In the genomic region with DNA sequence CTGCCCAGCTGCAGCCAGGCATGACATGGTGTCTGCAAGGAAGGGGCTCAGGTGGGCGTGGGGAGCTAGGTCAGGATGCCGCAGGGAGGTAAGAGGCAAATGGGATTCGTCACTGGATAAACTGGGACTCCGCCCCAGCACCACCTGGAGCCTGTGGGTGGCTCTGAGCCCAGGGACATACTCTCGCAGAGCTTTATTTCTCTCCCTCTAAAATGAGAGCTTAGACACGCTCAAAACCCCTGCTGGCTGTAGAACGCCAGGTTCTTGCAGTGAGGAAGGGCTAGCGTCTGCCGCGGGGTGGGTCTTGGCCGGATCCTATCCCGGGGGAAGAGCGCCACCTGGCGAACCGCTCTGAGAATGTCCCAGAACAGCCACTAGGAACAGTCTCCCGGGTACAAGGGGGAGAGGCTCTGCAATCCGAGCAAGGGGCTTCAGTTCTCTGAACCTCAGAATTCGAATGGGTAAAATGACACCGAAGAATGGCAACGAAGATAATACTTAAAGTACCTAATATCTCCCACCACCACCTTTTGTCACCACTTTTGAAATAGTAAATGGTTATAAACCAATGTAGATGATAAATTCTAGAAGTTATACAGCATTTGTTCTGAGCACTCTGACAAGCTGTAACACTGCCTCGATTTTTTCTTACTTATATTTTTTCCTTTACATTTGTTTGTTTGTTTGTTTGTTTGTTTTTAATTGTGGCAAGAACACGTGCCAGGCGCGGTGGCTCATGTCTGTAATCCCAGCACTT, we compare ENCODE assay signal across 9 cellular contexts. TPM values are rescaled to one million over a fixed set of nuclear protein-coding genes. Genes with fewer than 3 reads are reported as not detected.
DNase-seq lines count a peak whose midpoint lies in the region; ATAC-seq and TF ChIP-seq lines count a peak whose summit lies in the region.
"Had no signal": no experiment of that assay in that cellular context is flagged by ENCODE, and none has a peak within 500 bp of the region (broad histone marks: within the 10 kb centered on the region; RNA-seq: fewer than 3 reads in every experiment).

No MANE protein-coding gene starts in this region.

- peak; percentile 94 for TF ChIP-seq CTCF in PC-9 (conservative IDR thresholded peaks at IDR 0.05)

- peaks cover 0 to 5% (median 0%) of the 10 kb centered on the region in 8 donors for H3K9me3 Mint-ChIP-seq in CD4-positive, alpha-beta memory T cell
- peaks cover 0 to 5% (median 2%) of the 10 kb centered on the region in 7 donors for H3K9me3 Mint-ChIP-seq in naive B cell
- H3K9me3 Mint-ChIP-seq: dendritic cell treated with granulocyte-macrophage colony-stimulating factor and Interleukin-4, amounts not matched to agents 40 ng/mL and 50 ng/mL, for 4 days had no signal

- H3K4me1 Mint-ChIP-seq in CD4-positive, alpha-beta memory T cell: peaks cover 4 to 8% (median 5%) of the 10 kb centered on the region in 4 donors
- H3K4me1 Mint-ChIP-seq in naive B cell: peaks cover 3 to 8% (median 8%) of the 10 kb centered on the region in 3 donors

- H3K9me3 ChIP-seq in CD4-positive, alpha-beta memory T cell (ENCODE audit: control insufficient read depth in 1 of 2, low read length in 2 of 2): no peaks in the 10 kb centered on the region
- H3K9me3 ChIP-seq in HUES64 (ENCODE audit: insufficient read depth, low read depth, low read length): no peaks in the 10 kb centered on the region
- H3K9me3 ChIP-seq in PC-9 (ENCODE audit: insufficient read depth, low read depth): no peaks in the 10 kb centered on the region

- H3K27ac Mint-ChIP-seq in CD4-positive, alpha-beta memory T cell: no peak overlapping the region
- peak overlapping the region in 2 of 6 donors; percentile 12 to 39 for H3K27ac Mint-ChIP-seq in naive B cell
- H3K27ac Mint-ChIP-seq: dendritic cell treated with granulocyte-macrophage colony-stimulating factor and Interleukin-4, amounts not matched to agents 40 ng/mL and 50 ng/mL, for 4 days had no signal

- H3F3A ChIP-seq in PC-9 (ENCODE audit: insufficient read depth, low read depth): no peaks in the 10 kb centered on the region

- H3K4me3 Mint-ChIP-seq in CD4-positive, alpha-beta memory T cell: peak overlapping the region in 6 of 8 donors; percentile 47 to 74 (median 56)
- peak overlapping the region in 2 of 8 donors; percentile 24 to 45 for H3K4me3 Mint-ChIP-seq in naive B cell
- H3K4me3 Mint-ChIP-seq: dendritic cell treated with granulocyte-macrophage colony-stimulating factor and Interleukin-4, amounts not matched to agents 40 ng/mL and 50 ng/mL, for 4 days had no signal

- no peaks in the 10 kb centered on the region for H3K9me2 ChIP-seq in PC-9 (ENCODE audit: insufficient read depth)

- intact Hi-C loops in CD4-positive, alpha-beta memory T cell (cut with micrococcal nuclease): loop anchor here (1.0 to 2.0 kb wide), 3 partner anchors 54 to 331 kb away; a partner anchor contains a TSS
- intact Hi-C loops in PC-9 (cut with micrococcal nuclease; ENCODE audit: unreplicated experiment): loop anchor here (1.0 to 5.0 kb wide), 8 partner anchors 49 to 639 kb away; no protein-coding TSS in a partner anchor

- H3K4me3 ChIP-seq in CD4-positive, alpha-beta memory T cell (ENCODE audit: low read length in 2 of 2): no peak overlapping the region
- peak overlapping the region; percentile 55 for H3K4me3 ChIP-seq in HUES64 (ENCODE audit: low read length)
- H3K4me3 ChIP-seq in PC-9: no peak overlapping the region

- H3K36me3 ChIP-seq in CD4-positive, alpha-beta memory T cell (ENCODE audit: insufficient read depth, low read length): no peaks in the 10 kb centered on the region
- H3K36me3 ChIP-seq in HUES64 (ENCODE audit: insufficient read depth, low read length) (no peaks in the 10 kb centered on the region), PC-9 (ENCODE audit: low read depth) (no peaks in the 10 kb centered on the region)

- no peaks in the 10 kb centered on the region for H3K36me3 Mint-ChIP-seq in CD4-positive, alpha-beta memory T cell
- no peaks in the 10 kb centered on the region for H3K36me3 Mint-ChIP-seq in naive B cell

- H3K79me2 ChIP-seq in PC-9 (ENCODE audit: low read depth): no peaks in the 10 kb centered on the region

- H3K4me2 ChIP-seq in PC-9: peak overlapping the region; percentile 39

- POLR2A ChIA-PET in CD4-positive, alpha-beta memory T cell (lab: Charles Lee; ENCODE audit: partially characterized antibody): interaction anchor here (1.0 kb wide), 1 partner anchor 329 kb away, joined by 3 read pairs; no protein-coding TSS in a partner anchor
- POLR2A ChIA-PET in PC-9 (lab: Charles Lee; ENCODE audit: unreplicated experiment): interaction anchor here (0.5 to 0.6 kb wide), 3 partner anchors 60 to 1177 kb away, joined by 3 read pairs; a partner anchor contains a TSS

- ATAC-seq in GM19463 (IDR thresholded peaks at IDR 0.05; ENCODE audit: unreplicated experiment) (peak; percentile 95), naive B cell (ENCODE audit: low read depth in 2 of 2) (peak; percentile 92 to 99)

- H3K27ac ChIP-seq in CD4-positive, alpha-beta memory T cell (ENCODE audit: low read depth, low read length): no peak overlapping the region
- H3K27ac ChIP-seq in HUES64 (ENCODE audit: low read depth, low read length): no peak overlapping the region
- H3K27ac ChIP-seq in PC-9: no peak overlapping the region

- 18% methylated on average over 23 of the region's 24 CpGs for WGBS in HUES64

- H3K27me3 Mint-ChIP-seq in CD4-positive, alpha-beta memory T cell: peaks cover 0 to 15% of the 10 kb centered on the region in 2 donors
- H3K27me3 Mint-ChIP-seq in naive B cell: peaks cover 8 to 30% (median 27%) of the 10 kb centered on the region in 3 donors

- CTCF ChIA-PET in CD4-positive, alpha-beta memory T cell (lab: Charles Lee; ENCODE audit: partially characterized antibody): interaction anchor here (0.7 to 5.4 kb wide), 24 partner anchors 8 to 533 kb away, joined by 3 to 227 read pairs (median 4); a partner anchor contains a TSS
- CTCF ChIA-PET in PC-9 (lab: Charles Lee): interaction anchor here (0.6 to 2.0 kb wide), 13 partner anchors 23 to 639 kb away, joined by 3 to 12 read pairs (median 3); a partner anchor contains a TSS

- H3K27me3 ChIP-seq in CD4-positive, alpha-beta memory T cell (ENCODE audit: insufficient read depth, low read length): no peaks in the 10 kb centered on the region
- H3K27me3 ChIP-seq in HUES64 (ENCODE audit: insufficient read depth, low read length) (peaks cover 10% of the 10 kb centered on the region; the same call in 1 of the 2 replicates), PC-9 (ENCODE audit: insufficient read depth, low read depth) (no peaks in the 10 kb centered on the region)

- H3K9ac ChIP-seq in HUES64 (ENCODE audit: low read depth, low read length): 0 out of 2 replicates have a peak overlapping the region, but pooled peaks have one; percentile 29

- peak; percentile 71 to 78 (median 74) for DNase-seq in CD4-positive, alpha-beta memory T cell
- DNase-seq in PC-9 (peak; percentile 61 to 83), activated T-helper 1 cell treated with Interleukin-2 at 50 U/mL for 16 hours (ENCODE audit: low read depth) (peak; percentile 64), fibroblast of gingiva (ENCODE audit: low read depth) (peak; percentile 57), naive B cell (peak; percentile 65)
- peak; percentile 41 to 42 for DNase-seq in stimulated activated CD8-positive, alpha-beta memory T cell treated with anti-CD3 and anti-CD28 coated beads, Interleukin-7, amount 100 ng/mL, for 48 hours (ENCODE audit: extremely low read depth in 1 of 2, low read depth in 1 of 2)

- no peak overlapping the region for H2AFZ ChIP-seq in PC-9

- BruUV-seq in PC-9 (replicated peaks; lab: Mats Ljungman, UMichigan): no TSS peak

- no peaks in the 10 kb centered on the region for H4K20me1 ChIP-seq in PC-9 (ENCODE audit: insufficient read depth)

- H3K4me1 ChIP-seq in CD4-positive, alpha-beta memory T cell (ENCODE audit: insufficient read depth, low read length): peaks cover 7% of the 10 kb centered on the region
- H3K4me1 ChIP-seq in HUES64 (ENCODE audit: insufficient read depth, low read length) (peaks cover 8% of the 10 kb centered on the region; the same call in 1 of the 2 replicates), PC-9 (replicated peaks; ENCODE audit: insufficient read depth) (0 out of 2 replicates have a peak, but pooled peaks cover 4% of the 10 kb centered on the region)

RNA-seq across cellular contexts. Expression of a gene that starts 53.2 kb away (rescaled TPM):
- 1 to 10 TPM; 2.2 to 2.4 TPM for total RNA-seq in CD4-positive, alpha-beta memory T cell
- polyA plus RNA-seq in CD4-positive, alpha-beta memory T cell: 1 to 10 TPM in 1 of 2 donors, under 1 TPM in 1; 0.35 to 1.2 TPM
- 6.2 TPM for polyA plus RNA-seq in HUES64 (2013, experiment 1 of 2)
- 10.3 TPM for polyA plus RNA-seq in HUES64 (2013, experiment 2 of 2)
- total RNA-seq in PC-9 (2021): 12.9 and 17.5 TPM in 2 replicates
- 1 to 10 TPM in 2 of 6 donors, under 1 TPM in 3, not detected in 1; 0.36 to 2.4 (median 0.87) TPM for polyA plus RNA-seq in naive B cell (ENCODE audit: low read depth in 6 of 6)
